9 cellular contexts compared by ENCODE assay signal in genomic region chr10:4541292-4541691, GRCh38.
DNase-seq lines count a peak whose midpoint lies in the region; FAIRE-seq and TF ChIP-seq lines count a peak whose summit lies in the region.
"Had no signal": no experiment of that assay in that cellular context is flagged by ENCODE, and none has a peak within 500 bp of the region (broad histone marks: within the 10 kb centered on the region; RNA-seq: fewer than 3 reads in every experiment).

No MANE protein-coding gene starts in this region.

- peak; percentile 64 for DNase-seq in H4 (ENCODE audit: low spot score)
- DNase-seq in SW480 (ENCODE audit: low spot score) = peak; percentile 3
- DNase-seq in foreskin fibroblast = peak; percentile 97 to 98
- DNase-seq in skeletal muscle cell (ENCODE audit: low read depth) = peak; percentile 94
- DNase-seq in SHP77 (lab: John Stamatoyannopoulos, UW) = no peak
- DNase-seq in NCI-H1092 (lab: John Stamatoyannopoulos, UW) = no peak
- DNase-seq in GM19239 (ENCODE audit: insufficient read length, low spot score) = no peak
- DNase-seq in NCI-H2081 treated with DMSO at 0.1 percent for 48 hours (lab: John Stamatoyannopoulos, UW) = no peak
- DNase-seq: NCI-H1436 had no signal

- TF ChIP-seq CTCF in foreskin fibroblast (IDR thresholded peaks at IDR 0.05; ENCODE audit: low read depth, low read length) = peak; percentile 19

- no peak for FAIRE-seq in GM19239 (lab: Jason Lieb, UNC)

- H3K4me3 ChIP-seq in foreskin fibroblast (ENCODE audit: low read depth in 1 of 2, low read length in 2 of 2) (no peak overlapping the region), skeletal muscle cell (ENCODE audit: low read depth, low read length) (no peak overlapping the region)

Comparison
In these comparisons a context has a peak if more than half of its experiments do, and no peak if none do; other contexts are left out.
1. DNase-seq: peak in H4 (single experiment), SW480 (single experiment), foreskin fibroblast (2 of 2) and skeletal muscle cell (single experiment); none in SHP77 (0 of 2), NCI-H1092 (single experiment), GM19239 (single experiment) and NCI-H2081 treated with DMSO at 0.1 percent for 48 hours (single experiment).